Comparison of ENCODE assay signal across 15 cellular contexts in the genomic region with DNA sequence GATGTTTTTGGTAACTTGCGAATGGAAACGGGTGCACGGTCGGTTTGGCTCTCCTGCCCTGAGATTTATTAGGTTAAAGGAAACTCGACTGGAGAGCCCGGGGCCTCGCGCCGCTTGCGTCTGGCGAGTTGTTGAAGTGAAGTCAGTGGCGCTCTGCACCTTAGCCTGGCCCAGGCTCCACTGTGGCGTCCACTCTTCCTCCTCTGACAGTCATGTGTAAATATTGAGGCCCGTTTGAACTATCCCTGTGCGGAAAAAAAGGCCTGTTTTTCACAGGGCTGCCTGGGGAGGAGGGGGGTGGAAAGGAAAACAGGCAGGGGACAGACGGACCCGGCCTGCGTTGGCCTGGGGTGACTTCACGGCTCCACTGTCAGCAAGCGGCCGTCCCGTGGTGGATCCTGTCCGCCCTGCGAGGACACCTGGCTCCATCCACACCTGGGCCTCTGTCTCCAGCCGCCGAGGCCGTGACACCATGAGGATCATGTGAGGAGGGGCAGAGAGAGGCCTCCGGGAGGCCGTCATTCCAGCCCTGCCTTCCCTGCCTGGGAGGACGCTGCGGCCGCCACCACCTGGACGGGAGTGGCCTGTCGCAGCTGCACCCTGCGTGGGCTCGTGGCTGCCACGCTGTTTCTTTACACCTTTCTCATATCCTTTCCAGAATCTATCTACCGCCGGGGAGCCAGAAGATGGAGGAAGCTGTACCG. TPM values are rescaled to one million over a fixed set of nuclear protein-coding genes. Genes with fewer than 3 reads are reported as not detected.
DNase-seq lines count a peak whose midpoint lies in the region; ATAC-seq, FAIRE-seq and TF ChIP-seq lines count a peak whose summit lies in the region.
"Had no signal": no experiment of that assay in that cellular context is flagged by ENCODE, and none has a peak within 500 bp of the region (broad histone marks: within the 10 kb centered on the region; RNA-seq: fewer than 3 reads in every experiment).

No MANE protein-coding gene starts in this region.

- peak overlapping the region; percentile 57 for H2AFZ ChIP-seq in astrocyte (ENCODE audit: low read depth, low read length)

- FAIRE-seq in astrocyte (lab: Jason Lieb, UNC): no peak
- FAIRE-seq in kidney (lab: Jason Lieb, UNC): no peak
- FAIRE-seq: endothelial cell of umbilical vein had no signal

- no peaks in the 10 kb centered on the region for H3K27me3 Mint-ChIP-seq in CD4-positive, alpha-beta memory T cell
- peaks cover 1% of the 10 kb centered on the region for H3K27me3 Mint-ChIP-seq in astrocyte (ENCODE audit: low read depth, unreplicated experiment)
- H3K27me3 Mint-ChIP-seq: activated CD4-positive, alpha-beta T cell treated with anti-CD3 and anti-CD28 coated beads for 36 hours had no signal

- POLR2A ChIA-PET in CD4-positive, alpha-beta memory T cell (lab: Charles Lee; ENCODE audit: partially characterized antibody): no interaction called here

- no peak overlapping the region for H3K4me3 ChIP-seq in CD4-positive, alpha-beta memory T cell (ENCODE audit: low read length in 2 of 2)
- H3K4me3 ChIP-seq in astrocyte (ENCODE audit: insufficient read depth, low read depth, low read length) (no peak overlapping the region), kidney (ENCODE audit: low read length in 2 of 2) (no peak overlapping the region)

- no peaks in the 10 kb centered on the region for H3K27me3 ChIP-seq in CD4-positive, alpha-beta memory T cell (ENCODE audit: insufficient read depth, low read length)
- no peaks in the 10 kb centered on the region for H3K27me3 ChIP-seq in astrocyte (ENCODE audit: insufficient read depth, low read length)
- H3K27me3 ChIP-seq: BE2C had no signal

- H3K9me3 Mint-ChIP-seq in CD4-positive, alpha-beta memory T cell: peaks cover 0 to 2% (median 0%) of the 10 kb centered on the region in 8 donors
- no peaks in the 10 kb centered on the region for H3K9me3 Mint-ChIP-seq in astrocyte (ENCODE audit: unreplicated experiment)
- H3K9me3 Mint-ChIP-seq: activated naive CD4-positive, alpha-beta T cell treated with anti-CD3 and anti-CD28 coated beads for 36 hours had no signal

- peak overlapping the region; percentile 61 to 90 (median 84) for H3K27ac Mint-ChIP-seq in CD4-positive, alpha-beta memory T cell
- H3K27ac Mint-ChIP-seq in astrocyte (ENCODE audit: unreplicated experiment): peak overlapping the region; percentile 16
- H3K27ac Mint-ChIP-seq: activated CD4-positive, alpha-beta T cell treated with anti-CD3 and anti-CD28 coated beads for 36 hours; activated naive CD4-positive, alpha-beta T cell treated with anti-CD3 and anti-CD28 coated beads for 36 hours had no signal

- DNase-seq in CD4-positive, alpha-beta memory T cell: no peak
- DNase-seq in astrocyte (ENCODE audit: low read depth) (no peak), kidney (peak; percentile 81), retina (peak; percentile 51), DMS114 treated with DMSO at 0.1 percent for 48 hours (lab: John Stamatoyannopoulos, UW; ENCODE audit: unreplicated experiment) (no peak), left lobe of liver (ENCODE audit: low spot score) (no peak), T1000 (lab: John Stamatoyannopoulos, UW) (no peak)
- DNase-seq in activated naive CD4-positive, alpha-beta T cell treated with anti-CD3 and anti-CD28 coated beads, Interleukin-2, amount 50 U/mL, for 16 hours: no peak
- DNase-seq: activated CD4-positive, alpha-beta T cell treated with anti-CD3 and anti-CD28 coated beads for 36 hours; activated naive CD4-positive, alpha-beta T cell treated with anti-CD3 and anti-CD28 coated beads for 36 hours; NCI-H146; RPMI8226; stimulated activated CD8-positive, alpha-beta memory T cell treated with anti-CD3 and anti-CD28 coated beads, Interleukin-4, amount 100 ng/mL, for 48 hours had no signal

- no peak for TF ChIP-seq CTCF in astrocyte (IDR thresholded peaks at IDR 0.05; ENCODE audit: insufficient read depth, low read depth, low read length)
- no peak for TF ChIP-seq CTCF in kidney (IDR thresholded peaks at IDR 0.05; ENCODE audit: borderline replicate concordance, extremely low read depth, insufficient read depth)

- CTCF ChIA-PET in CD4-positive, alpha-beta memory T cell (lab: Charles Lee; ENCODE audit: partially characterized antibody): interaction anchor here (1.2 kb wide), 1 partner anchor 39 kb away, joined by 5 read pairs; no protein-coding TSS in a partner anchor

- H3K4me2 ChIP-seq in astrocyte (ENCODE audit: low read length): peak overlapping the region; percentile 60

- H3K9ac ChIP-seq in astrocyte (ENCODE audit: low read length) (peak overlapping the region; percentile 73), kidney (ENCODE audit: low read length in 2 of 2) (no peak overlapping the region)

- H4K20me1 ChIP-seq in astrocyte (ENCODE audit: insufficient read depth, low read length): no peaks in the 10 kb centered on the region

- peaks cover 0 to 4% of the 10 kb centered on the region in 2 donors for H3K36me3 Mint-ChIP-seq in CD4-positive, alpha-beta memory T cell
- H3K36me3 Mint-ChIP-seq in astrocyte (ENCODE audit: low read depth, unreplicated experiment): peaks cover 11% of the 10 kb centered on the region

- H3K79me2 ChIP-seq in astrocyte (ENCODE audit: insufficient read depth, low read length): no peaks in the 10 kb centered on the region

- peaks cover 12 to 62% (median 31%) of the 10 kb centered on the region in 4 donors for H3K4me1 Mint-ChIP-seq in CD4-positive, alpha-beta memory T cell
- peaks cover 22% of the 10 kb centered on the region for H3K4me1 Mint-ChIP-seq in astrocyte (ENCODE audit: low read depth, unreplicated experiment)

- no peaks in the 10 kb centered on the region for H3K9me3 ChIP-seq in CD4-positive, alpha-beta memory T cell (ENCODE audit: control insufficient read depth in 1 of 2, low read length in 2 of 2)
- no peaks in the 10 kb centered on the region for H3K9me3 ChIP-seq in astrocyte (ENCODE audit: insufficient read depth, low read depth, low read length)
- no peaks in the 10 kb centered on the region for H3K9me3 ChIP-seq in kidney (ENCODE audit: control insufficient read depth in 1 of 2, low read length in 2 of 2)
- H3K9me3 ChIP-seq: BE2C had no signal

- intact Hi-C loops in CD4-positive, alpha-beta memory T cell (cut with micrococcal nuclease): loop anchor here (5.0 kb wide), 2 partner anchors 63 to 508 kb away; no protein-coding TSS in a partner anchor
- intact Hi-C loops in kidney (cut with DNase I): no loop called here

- no peak overlapping the region for H3K27ac ChIP-seq in CD4-positive, alpha-beta memory T cell (ENCODE audit: low read depth, low read length)
- H3K27ac ChIP-seq in astrocyte (ENCODE audit: low read depth, low read length) (peak overlapping the region; percentile 43), kidney (ENCODE audit: low read depth in 2 of 2, low read length in 2 of 2) (no peak overlapping the region)

- peak overlapping the region in 2 of 8 donors; percentile 25 to 26 for H3K4me3 Mint-ChIP-seq in CD4-positive, alpha-beta memory T cell
- H3K4me3 Mint-ChIP-seq in astrocyte (ENCODE audit: unreplicated experiment): no peak overlapping the region
- H3K4me3 Mint-ChIP-seq: activated CD4-positive, alpha-beta T cell treated with anti-CD3 and anti-CD28 coated beads for 36 hours; activated naive CD4-positive, alpha-beta T cell treated with anti-CD3 and anti-CD28 coated beads for 36 hours had no signal

- peaks cover 15% of the 10 kb centered on the region for H3K4me1 ChIP-seq in CD4-positive, alpha-beta memory T cell (ENCODE audit: insufficient read depth, low read length)
- H3K4me1 ChIP-seq in astrocyte (ENCODE audit: insufficient read depth, low read length) (peaks cover 26% of the 10 kb centered on the region), kidney (ENCODE audit: control insufficient read depth in 1 of 2, insufficient read depth in 1 of 2, low read depth in 1 of 2, low read length in 2 of 2) (peaks cover 5 to 21% of the 10 kb centered on the region in 2 donors)

- no peak for ATAC-seq in left lobe of liver
- ATAC-seq: activated CD4-positive, alpha-beta T cell treated with anti-CD3 and anti-CD28 coated beads for 36 hours had no signal

- no peaks in the 10 kb centered on the region for H3K36me3 ChIP-seq in CD4-positive, alpha-beta memory T cell (ENCODE audit: insufficient read depth, low read length)
- H3K36me3 ChIP-seq in astrocyte (ENCODE audit: insufficient read depth, low read length) (no peaks in the 10 kb centered on the region), kidney (ENCODE audit: control insufficient read depth in 1 of 2, insufficient read depth in 2 of 2, low read length in 2 of 2) (no peaks in the 10 kb centered on the region)
- H3K36me3 ChIP-seq: BE2C had no signal

RNA-seq across cellular contexts. Expression of a gene that starts 59.8 kb away (rescaled TPM):
- total RNA-seq in CD4-positive, alpha-beta memory T cell: 10 to 100 TPM; 38.4 to 40.8 TPM
- 10 to 100 TPM; 54.2 to 58.9 TPM for polyA plus RNA-seq in CD4-positive, alpha-beta memory T cell
- total RNA-seq in astrocyte: 114 and 124 TPM in 2 replicates
- total RNA-seq in kidney: 69.0 TPM
- 109 TPM for polyA plus RNA-seq in kidney (ENCODE audit: insufficient read depth, low read depth, low replicate concordance)
- total RNA-seq in left lobe of liver: 24.8 TPM

Comparison
In these comparisons a context has a peak if more than half of its experiments do, and no peak if none do; other contexts are left out.
1. DNase-seq: peak in kidney (single experiment) and retina (single experiment); none in CD4-positive, alpha-beta memory T cell (0 of 5), astrocyte (single experiment), DMS114 treated with DMSO at 0.1 percent for 48 hours (single experiment), activated naive CD4-positive, alpha-beta T cell treated with anti-CD3 and anti-CD28 coated beads, Interleukin-2, amount 50 U/mL, for 16 hours (single experiment), left lobe of liver (single experiment) and T1000 (single experiment).